Comparison of ENCODE assay signal across 17 cellular contexts in the genomic region with DNA sequence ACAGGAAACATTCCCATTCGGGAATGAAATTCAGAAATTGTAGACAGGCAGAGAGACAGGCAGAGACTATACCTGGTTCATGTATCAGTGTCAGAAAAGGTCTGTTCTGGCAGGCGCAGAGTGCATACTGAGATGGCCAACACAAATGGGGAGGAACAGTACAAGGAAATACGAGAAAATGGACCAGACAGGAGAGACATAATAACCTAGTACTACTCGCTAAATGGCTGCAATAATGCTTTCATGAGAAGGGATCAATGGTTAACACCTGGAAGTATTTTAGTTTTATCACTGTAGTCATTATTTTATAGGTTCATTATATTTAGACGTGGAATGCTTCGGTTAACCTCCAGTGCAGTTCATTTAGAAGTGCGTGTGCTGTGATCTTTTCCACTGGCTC. TPM values are rescaled to one million over a fixed set of nuclear protein-coding genes. Genes with fewer than 3 reads are reported as not detected.
A peak's percentile ranks its signal among the peaks of the same experiment; 100 is the strongest.
DNase-seq lines count a peak whose midpoint lies in the region; ATAC-seq lines count a peak whose summit lies in the region.
"Had no signal": no experiment of that assay in that cellular context is flagged by ENCODE, and none has a peak within 500 bp of the region (broad histone marks: within the 10 kb centered on the region; RNA-seq: fewer than 3 reads in every experiment).

No MANE protein-coding gene starts in this region.

- no peak overlapping the region for H3K4me2 ChIP-seq in neuronal stem cell (ENCODE audit: insufficient read depth, low read length, poor library complexity, severe bottlenecking)
- H3K4me2 ChIP-seq: BLaER1 had no signal

- WGBS in neuronal stem cell (ENCODE audit: extremely low coverage in 2 of 2, insufficient read length in 2 of 2, insufficient replicate concordance in 1 of 2), 2 donors: no CpG with 5 or more reads among the region's 7 CpGs

- H2AK5ac ChIP-seq in neuronal stem cell (ENCODE audit: low read depth, low read length): no peak overlapping the region

- peaks cover 0 to 29% (median 0%) of the 10 kb centered on the region in 3 experiments for H3K27me3 ChIP-seq in neuronal stem cell (ENCODE audit: control insufficient read depth in 3 of 3, insufficient read depth in 3 of 3, low read depth in 1 of 3, low read length in 3 of 3)
- H3K27me3 ChIP-seq: BE2C, BLaER1 had no signal

- no peak overlapping the region for H4K91ac ChIP-seq in neuronal stem cell (ENCODE audit: low read depth, low read length, poor library complexity)

- H3K9ac ChIP-seq in neuronal stem cell (ENCODE audit: low read depth, low read length, poor library complexity): no peak overlapping the region
- H3K9ac ChIP-seq: BLaER1 had no signal

- no peak overlapping the region for H2BK5ac ChIP-seq in neuronal stem cell (ENCODE audit: low read length)

- no peak overlapping the region for H2BK120ac ChIP-seq in neuronal stem cell (ENCODE audit: low read depth, low read length)

- no peak overlapping the region for H3K4me3 ChIP-seq in neuronal stem cell (ENCODE audit: low read length in 2 of 2)
- H3K4me3 ChIP-seq: BLaER1 had no signal

- H3K36me3 ChIP-seq in neuronal stem cell (replicated peaks in 1 of 2; ENCODE audit: control insufficient read depth in 2 of 2, insufficient read depth in 2 of 2, low read length in 2 of 2): no peaks in the 10 kb centered on the region
- H3K36me3 ChIP-seq: BE2C, BLaER1 had no signal

- H3K14ac ChIP-seq in neuronal stem cell (ENCODE audit: low read length): no peak overlapping the region

- intact Hi-C loops in left colon (cut with DNase I, micrococcal nuclease): no loop called here

- H3K9me3 ChIP-seq in neuronal stem cell (replicated peaks in 1 of 2; ENCODE audit: control insufficient read depth in 2 of 2, insufficient read depth in 1 of 2, low read depth in 1 of 2, low read length in 2 of 2): peaks cover 0 to 4% of the 10 kb centered on the region in 2 donors
- H3K9me3 ChIP-seq: BE2C had no signal

- H2BK12ac ChIP-seq in neuronal stem cell (ENCODE audit: low read length): no peak overlapping the region

- DNase-seq in left colon (no peak), neuronal stem cell (ENCODE audit: low spot score) (no peak), GM19240 (ENCODE audit: insufficient read length, low spot score) (no peak), DMS153 (lab: John Stamatoyannopoulos, UW) (no peak)
- DNase-seq: 8988T; ACHN; BE2C; C1 segment of cervical spinal cord; CD4-positive, alpha-beta memory T cell; CD4-positive, CD25-positive, alpha-beta regulatory T cell; CD8-positive, alpha-beta memory T cell; COR-L47; DMS 273 treated with DMSO at 0.1 percent for 48 hours; DMS79 treated with DMSO at 0.1 percent for 48 hours; GF-D8 had no signal

- H3K4me1 ChIP-seq in neuronal stem cell (ENCODE audit: control insufficient read depth in 2 of 2, insufficient read depth in 1 of 2, low read depth in 1 of 2, low read length in 2 of 2): peaks cover 0 to 8% of the 10 kb centered on the region in 2 donors
- H3K4me1 ChIP-seq: BE2C had no signal

- H3K23ac ChIP-seq in neuronal stem cell (ENCODE audit: low read depth, low read length, poor library complexity): no peak overlapping the region

- ATAC-seq in left colon (peak; percentile 87), GM21717 (IDR thresholded peaks at IDR 0.05; ENCODE audit: unreplicated experiment) (no peak)

- peak overlapping the region; percentile 43 for H2BK15ac ChIP-seq in neuronal stem cell (ENCODE audit: low read length)

- no peak overlapping the region for H4K8ac ChIP-seq in neuronal stem cell (ENCODE audit: low read depth, low read length)

- no peak overlapping the region for H3K27ac ChIP-seq in neuronal stem cell (replicated peaks; ENCODE audit: low read length)
- H3K27ac ChIP-seq: BLaER1 had no signal

- no peak overlapping the region for H2AFZ ChIP-seq in neuronal stem cell (ENCODE audit: low read length)

- H3K4ac ChIP-seq in neuronal stem cell (ENCODE audit: low read length): no peak overlapping the region

- no peaks in the 10 kb centered on the region for H3K79me1 ChIP-seq in neuronal stem cell (ENCODE audit: low read depth, low read length)

- no peak overlapping the region for H3K18ac ChIP-seq in neuronal stem cell (ENCODE audit: low read length)

RNA-seq across cellular contexts. Expression of a gene that starts 58.9 kb away (rescaled TPM):
- total RNA-seq in left colon: 1 to 10 TPM; 1.3 to 2.6 TPM
- 2.3 TPM for polyA plus RNA-seq in neuronal stem cell (2013, experiment 1 of 2)
- 2.5 TPM for polyA plus RNA-seq in neuronal stem cell (2013, experiment 2 of 2)
